ENCODE assay signal across 1 cellular context in genomic region chr14:106822905-106823304, GRCh38.
TF ChIP-seq lines count a peak whose summit lies in the region.

No MANE protein-coding gene starts in this region.

TF ChIP-seq in GM12878, 131 proteins besides CTCF, POLR2A, EP300 and RAD21 (continued from another document):
- TF ChIP-seq PKNOX1 (IDR thresholded peaks at IDR 0.05) = no peak
- TF ChIP-seq, protein P1, sequence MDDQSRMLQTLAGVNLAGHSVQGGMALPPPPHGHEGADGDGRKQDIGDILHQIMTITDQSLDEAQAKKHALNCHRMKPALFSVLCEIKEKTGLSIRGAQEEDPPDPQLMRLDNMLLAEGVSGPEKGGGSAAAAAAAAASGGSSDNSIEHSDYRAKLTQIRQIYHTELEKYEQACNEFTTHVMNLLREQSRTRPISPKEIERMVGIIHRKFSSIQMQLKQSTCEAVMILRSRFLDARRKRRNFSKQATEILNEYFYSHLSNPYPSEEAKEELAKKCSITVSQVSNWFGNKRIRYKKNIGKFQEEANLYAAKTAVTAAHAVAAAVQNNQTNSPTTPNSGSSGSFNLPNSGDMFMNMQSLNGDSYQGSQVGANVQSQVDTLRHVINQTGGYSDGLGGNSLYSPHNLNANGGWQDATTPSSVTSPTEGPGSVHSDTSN (IDR thresholded peaks at IDR 0.05; ENCODE audit: insufficient replicate concordance, low read depth, low read length) = no peak
- TF ChIP-seq POU2F2 (IDR thresholded peaks at IDR 0.05; ENCODE audit: borderline replicate concordance, low read depth, low read length) = peak; percentile 79; the same call in 2 of the 3 replicates
